In genomic region chr3:187042874-187043458, GRCh38 we compare ENCODE assay signal across 18 cellular contexts.
DNase-seq lines count a peak whose midpoint lies in the region; ATAC-seq, FAIRE-seq and TF ChIP-seq lines count a peak whose summit lies in the region.
"Had no signal": no experiment of that assay in that cellular context is flagged by ENCODE, and none has a peak within 500 bp of the region (broad histone marks: within the 10 kb centered on the region; RNA-seq: fewer than 3 reads in every experiment).

No MANE protein-coding gene starts in this region.

- H3K9me3 ChIP-seq in CD4-positive, alpha-beta memory T cell (ENCODE audit: control insufficient read depth in 1 of 2, low read length in 2 of 2) = no peaks in the 10 kb centered on the region
- no peaks in the 10 kb centered on the region for H3K9me3 ChIP-seq in HAP-1
- H3K9me3 ChIP-seq: lower lobe of right lung, sigmoid colon had no signal

- H3K4me1 ChIP-seq in CD4-positive, alpha-beta memory T cell (ENCODE audit: insufficient read depth, low read length) = peaks cover 96% of the 10 kb centered on the region
- H3K4me1 ChIP-seq in HAP-1 = peaks cover 5% of the 10 kb centered on the region
- H3K4me1 ChIP-seq: neural progenitor cell, sigmoid colon had no signal

- CTCF ChIA-PET in CD4-positive, alpha-beta memory T cell (lab: Charles Lee; ENCODE audit: partially characterized antibody) = interaction anchor here (2.2 kb wide), 1 partner anchor 193 kb away, joined by 10 read pairs; no protein-coding TSS in a partner anchor

- H3K27me3 Mint-ChIP-seq in CD4-positive, alpha-beta memory T cell = no peaks in the 10 kb centered on the region
- H3K27me3 Mint-ChIP-seq in activated T-helper 1 cell treated with anti-CD3 and anti-CD28 coated beads, Interleukin-12 subunit alpha, Interleukin-12 subunit beta, Interleukin-2, Interleukin-4 antibody, amounts not matched to agents 30 ng/mL and 10 ng/mL and 1 ng/mL, durations not matched to agents 14 hours and 24 hours and 36 hours (ENCODE audit: insufficient read depth) = no peaks in the 10 kb centered on the region
- no peaks in the 10 kb centered on the region for H3K27me3 Mint-ChIP-seq in memory B cell

- peaks cover 39% of the 10 kb centered on the region for H3K36me3 ChIP-seq in CD4-positive, alpha-beta memory T cell (ENCODE audit: insufficient read depth, low read length)
- peaks cover 50% of the 10 kb centered on the region for H3K36me3 ChIP-seq in HAP-1 (replicated peaks)
- H3K36me3 ChIP-seq: neural progenitor cell, sigmoid colon had no signal

- peaks cover 66 to 98% (median 88%) of the 10 kb centered on the region in 4 donors for H3K4me1 Mint-ChIP-seq in CD4-positive, alpha-beta memory T cell
- peaks cover 94% of the 10 kb centered on the region for H3K4me1 Mint-ChIP-seq in activated T-helper 1 cell treated with anti-CD3 and anti-CD28 coated beads, Interleukin-12 subunit alpha, Interleukin-12 subunit beta, Interleukin-2, Interleukin-4 antibody, amounts not matched to agents 30 ng/mL and 10 ng/mL and 1 ng/mL, durations not matched to agents 14 hours and 24 hours and 36 hours (ENCODE audit: low read depth)
- H3K4me1 Mint-ChIP-seq in memory B cell = peaks cover 65% of the 10 kb centered on the region
- H3K4me1 Mint-ChIP-seq: neural progenitor cell had no signal

- peak overlapping the region in 5 of 8 donors; percentile 21 to 82 (median 63) for H3K4me3 Mint-ChIP-seq in CD4-positive, alpha-beta memory T cell
- H3K4me3 Mint-ChIP-seq in activated T-helper 1 cell treated with anti-CD3 and anti-CD28 coated beads, Interleukin-12 subunit alpha, Interleukin-12 subunit beta, Interleukin-2, Interleukin-4 antibody, amounts not matched to agents 30 ng/mL and 10 ng/mL and 1 ng/mL, durations not matched to agents 14 hours and 24 hours and 36 hours = peak overlapping the region; percentile 82
- H3K4me3 Mint-ChIP-seq in memory B cell = peak overlapping the region; percentile 55
- H3K4me3 Mint-ChIP-seq: neural progenitor cell had no signal

- H3K27ac Mint-ChIP-seq in CD4-positive, alpha-beta memory T cell = peak overlapping the region; percentile 58 to 95 (median 74)
- peak overlapping the region; percentile 95 for H3K27ac Mint-ChIP-seq in activated T-helper 1 cell treated with anti-CD3 and anti-CD28 coated beads, Interleukin-12 subunit alpha, Interleukin-12 subunit beta, Interleukin-2, Interleukin-4 antibody, amounts not matched to agents 30 ng/mL and 10 ng/mL and 1 ng/mL, durations not matched to agents 14 hours and 24 hours and 36 hours
- H3K27ac Mint-ChIP-seq in memory B cell = peak overlapping the region; percentile 95

- POLR2A ChIA-PET in CD4-positive, alpha-beta memory T cell (lab: Charles Lee; ENCODE audit: partially characterized antibody) = interaction anchor here (10.4 kb wide), 1 partner anchor 14 kb away, joined by 176 read pairs; no protein-coding TSS in a partner anchor

- H3K36me3 Mint-ChIP-seq in CD4-positive, alpha-beta memory T cell = peaks cover 82 to 88% of the 10 kb centered on the region in 2 donors
- peaks cover 76% of the 10 kb centered on the region for H3K36me3 Mint-ChIP-seq in activated T-helper 1 cell treated with anti-CD3 and anti-CD28 coated beads, Interleukin-12 subunit alpha, Interleukin-12 subunit beta, Interleukin-2, Interleukin-4 antibody, amounts not matched to agents 30 ng/mL and 10 ng/mL and 1 ng/mL, durations not matched to agents 14 hours and 24 hours and 36 hours (ENCODE audit: low read depth)
- H3K36me3 Mint-ChIP-seq in memory B cell = peaks cover 51% of the 10 kb centered on the region

- ATAC-seq in memory B cell (ENCODE audit: low read depth) = no peak
- ATAC-seq in GM19467 (IDR thresholded peaks at IDR 0.05; ENCODE audit: unreplicated experiment) = no peak
- ATAC-seq in GM21717 (IDR thresholded peaks at IDR 0.05; ENCODE audit: unreplicated experiment) = no peak
- no peak for ATAC-seq in HG02840 (IDR thresholded peaks at IDR 0.05; ENCODE audit: low FRiP score, unreplicated experiment)
- ATAC-seq: lower lobe of right lung, Panc1 had no signal

- in situ Hi-C loops in HAP-1 (cut with MboI; ENCODE audit: low sequenced_read_pairs) = no loop called here

- H3K27ac ChIP-seq in CD4-positive, alpha-beta memory T cell (ENCODE audit: low read depth, low read length) = peak overlapping the region; percentile 59
- H3K27ac ChIP-seq: lower lobe of right lung, neural progenitor cell, sigmoid colon had no signal

- DNase-seq in CD4-positive, alpha-beta memory T cell = no peak
- DNase-seq in GM12891 (ENCODE audit: insufficient read length, low spot score) (no peak), memory B cell (ENCODE audit: low spot score in 2 of 2) (no peak), HAP-1 (ENCODE audit: low spot score in 2 of 2) (no peak)
- DNase-seq in activated T-helper 1 cell treated with anti-CD3 and anti-CD28 coated beads, Interleukin-12 subunit alpha, Interleukin-12 subunit beta, Interleukin-2, Interleukin-4 antibody, amounts not matched to agents 30 ng/mL and 10 ng/mL and 1 ng/mL, durations not matched to agents 14 hours and 24 hours and 36 hours (ENCODE audit: low spot score) = no peak
- DNase-seq: activated CD4-positive, alpha-beta T cell treated with anti-CD3 and anti-CD28 coated beads, Interleukin-2, amount 50 U/mL, for 4 hours; COR-L47; lower lobe of right lung; NCI-H1436; NCI-H524; sigmoid colon; stimulated activated CD4-positive, alpha-beta T cell treated with anti-CD3 and anti-CD28 coated beads, Interleukin-4, amount 100 ng/mL, for 4 hours; stimulated activated naive CD4-positive, alpha-beta T cell treated with Interleukin-2 at 50 U/mL for 16 hours had no signal

- intact Hi-C loops in CD4-positive, alpha-beta memory T cell (cut with micrococcal nuclease) = loop anchor here (5.0 kb wide), 2 partner anchors 36 to 111 kb away; partner anchors contain the start of gene ST6GAL1
- intact Hi-C loops in activated T-helper 1 cell treated with anti-CD3 and anti-CD28 coated beads, Interleukin-12 subunit alpha, Interleukin-12 subunit beta, Interleukin-2, Interleukin-4 antibody, amounts not matched to agents 30 ng/mL and 10 ng/mL and 1 ng/mL, durations not matched to agents 14 hours and 24 hours and 36 hours (cut with micrococcal nuclease) = loop anchor here (2.0 to 10.0 kb wide), 3 partner anchors 88 to 1872 kb away; no protein-coding TSS in a partner anchor

- FAIRE-seq in GM12891 (lab: Jason Lieb, UNC) = no peak

- H3K4me3 ChIP-seq in CD4-positive, alpha-beta memory T cell (ENCODE audit: low read length in 2 of 2) = no peak overlapping the region
- no peak overlapping the region for H3K4me3 ChIP-seq in HAP-1
- H3K4me3 ChIP-seq: lower lobe of right lung, neural progenitor cell, sigmoid colon had no signal

- H3K9me3 Mint-ChIP-seq in CD4-positive, alpha-beta memory T cell = peaks cover 0 to 4% (median 0%) of the 10 kb centered on the region in 8 donors
- H3K9me3 Mint-ChIP-seq in activated T-helper 1 cell treated with anti-CD3 and anti-CD28 coated beads, Interleukin-12 subunit alpha, Interleukin-12 subunit beta, Interleukin-2, Interleukin-4 antibody, amounts not matched to agents 30 ng/mL and 10 ng/mL and 1 ng/mL, durations not matched to agents 14 hours and 24 hours and 36 hours = peaks cover 6% of the 10 kb centered on the region
- H3K9me3 Mint-ChIP-seq in memory B cell = no peaks in the 10 kb centered on the region
- H3K9me3 Mint-ChIP-seq: neural progenitor cell had no signal

- H3K27me3 ChIP-seq in CD4-positive, alpha-beta memory T cell (ENCODE audit: insufficient read depth, low read length) = no peaks in the 10 kb centered on the region
- H3K27me3 ChIP-seq in HAP-1 (ENCODE audit: low read depth) = no peaks in the 10 kb centered on the region
- H3K27me3 ChIP-seq: neural progenitor cell, sigmoid colon had no signal

- peak; percentile 36; the same call in 1 of the 2 replicates for TF ChIP-seq POLR2A in GM12891 (IDR thresholded peaks at IDR 0.05; ENCODE audit: low read depth, low read length)

TF ChIP-seq in GM12891, 5 proteins besides CTCF, POLR2A, EP300 and RAD21:
- TF ChIP-seq TAF1 (IDR thresholded peaks at IDR 0.05; ENCODE audit: low read depth, low read length) = no peak
- TF ChIP-seq POLR2AphosphoS5 (IDR thresholded peaks at IDR 0.05; ENCODE audit: low read depth, low read length) = no peak
- no peak for TF ChIP-seq POU2F2 (IDR thresholded peaks at IDR 0.05; ENCODE audit: low read depth, low read length)
- TF ChIP-seq PAX5 (IDR thresholded peaks at IDR 0.05; ENCODE audit: insufficient read depth, low read length, severe bottlenecking) = no peak
- TF ChIP-seq SPI1 (IDR thresholded peaks at IDR 0.05; ENCODE audit: low read depth, low read length) = no peak
